In genomic region chr11:133897331-133897650, GRCh38 we compare ENCODE assay signal across 20 cellular contexts. TPM values are rescaled to one million over a fixed set of nuclear protein-coding genes. Genes with fewer than 3 reads are reported as not detected.
DNase-seq lines count a peak whose midpoint lies in the region; TF ChIP-seq lines count a peak whose summit lies in the region.
"Had no signal": no experiment of that assay in that cellular context is flagged by ENCODE, and none has a peak within 500 bp of the region (broad histone marks: within the 10 kb centered on the region; RNA-seq: fewer than 3 reads in every experiment).

No MANE protein-coding gene starts in this region.

- H3K27me3 ChIP-seq in BLaER1 treated with 17β-estradiol and CSF1 and Interleukin-3, amounts not matched to agents 10 nM and 100 nM = no peaks in the 10 kb centered on the region
- no peaks in the 10 kb centered on the region for H3K27me3 ChIP-seq in suprapubic skin
- H3K27me3 ChIP-seq: SJSA1 had no signal

- H3K36me3 ChIP-seq in BLaER1 treated with 17β-estradiol and CSF1 and Interleukin-3, amounts not matched to agents 10 nM and 100 nM = no peaks in the 10 kb centered on the region
- H3K36me3 ChIP-seq in suprapubic skin = no peaks in the 10 kb centered on the region
- H3K36me3 ChIP-seq: HAP-1, SJSA1 had no signal

- peak overlapping the region in 8 of 11 experiments; percentile 61 to 85 (median 81); a peak in 14 of 22 replicates for H3K4me2 ChIP-seq in BLaER1 treated with 17β-estradiol and CSF1 and Interleukin-3, amounts not matched to agents 10 nM and 100 nM

- no peak for TF ChIP-seq CTCF in suprapubic skin (IDR thresholded peaks at IDR 0.05)

- H3K4me3 ChIP-seq in BLaER1 treated with 17β-estradiol and CSF1 and Interleukin-3, amounts not matched to agents 10 nM and 100 nM = no peak overlapping the region
- no peak overlapping the region for H3K4me3 ChIP-seq in suprapubic skin
- H3K4me3 ChIP-seq: HAP-1, SJSA1 had no signal

- TF ChIP-seq EP300 in suprapubic skin (IDR thresholded peaks at IDR 0.05) = no peak

- TF ChIP-seq POLR2A in suprapubic skin (IDR thresholded peaks at IDR 0.05) = no peak

- H3K27ac ChIP-seq in BLaER1 treated with 17β-estradiol and CSF1 and Interleukin-3, amounts not matched to agents 10 nM and 100 nM = no peak overlapping the region
- H3K27ac ChIP-seq in suprapubic skin = no peak overlapping the region
- H3K27ac ChIP-seq: 22Rv1, SJSA1 had no signal

- H3K9me3 ChIP-seq in BLaER1 treated with 17β-estradiol and CSF1 and Interleukin-3, amounts not matched to agents 10 nM and 100 nM (replicated peaks in 1 of 11) = 0 out of 22 replicates have a peak, but pooled peaks cover 0 to 13% (median 0%) of the 10 kb centered on the region in 11 experiments
- H3K9me3 ChIP-seq in suprapubic skin = no peaks in the 10 kb centered on the region
- H3K9me3 ChIP-seq: HAP-1, SJSA1 had no signal

- no peaks in the 10 kb centered on the region for H4K20me1 ChIP-seq in BLaER1 treated with 17β-estradiol and CSF1 and Interleukin-3, amounts not matched to agents 10 nM and 100 nM

- peaks cover 24 to 67% (median 53%) of the 10 kb centered on the region in 10 experiments for H3K4me1 ChIP-seq in BLaER1 treated with 17β-estradiol and CSF1 and Interleukin-3, amounts not matched to agents 10 nM and 100 nM
- no peaks in the 10 kb centered on the region for H3K4me1 ChIP-seq in suprapubic skin
- H3K4me1 ChIP-seq: HAP-1, SJSA1 had no signal

- 95% methylated on average over 10 of the region's 10 CpGs for WGBS in suprapubic skin

- DNase-seq in activated CD4-positive, alpha-beta T cell treated with anti-CD3 and anti-CD28 coated beads for 1 hour = peak; percentile 3
- DNase-seq in activated CD4-positive, alpha-beta T cell treated with anti-CD3 and anti-CD28 coated beads, Interleukin-2, amount 50 U/mL, for 4 hours = no peak
- DNase-seq in islet precursor cell = peak; percentile 37
- peak; percentile 29 to 32 for DNase-seq in suprapubic skin (ENCODE audit: low spot score in 2 of 2)
- no peak for DNase-seq in dedifferentiated amniotic fluid mesenchymal stem cell (ENCODE audit: extremely low spot score)
- DNase-seq in C1 segment of cervical spinal cord (lab: John Stamatoyannopoulos, UW) = no peak
- no peak for DNase-seq in NK-92 treated with Interleukin-12 subunit alpha and Interleukin-12 subunit beta, amount 100 ng/mL, for 24 hours (lab: John Stamatoyannopoulos, UW)
- DNase-seq: DMS53, GDM1, Karpas-422, NCI-H1417 treated with DMSO at 0.1 percent for 48 hours, NCI-H187, NCI-H446, NCI-H526 had no signal

- H3K9ac ChIP-seq in BLaER1 treated with 17β-estradiol and CSF1 and Interleukin-3, amounts not matched to agents 10 nM and 100 nM = no peak overlapping the region

RNA-seq across cellular contexts. Expression of gene SPATA19, which starts 52.0 kb away (rescaled TPM):
- not detected for total RNA-seq in suprapubic skin
- total RNA-seq: MCF 10A, Right ventricle myocardium inferior, SJSA1 had no signal

RNA-seq across cellular contexts. Expression of gene IGSF9B, which starts 59.5 kb away (rescaled TPM):
- total RNA-seq in suprapubic skin = 10 to 100 TPM in 1 of 4 donors, 1 to 10 TPM in 3; 6.6 to 15.0 (median 9.5) TPM
- total RNA-seq: SJSA1 had no signal

Comparison
In these comparisons a context has a peak if more than half of its experiments do, and no peak if none do; other contexts are left out.
1. DNase-seq: peak in activated CD4-positive, alpha-beta T cell treated with anti-CD3 and anti-CD28 coated beads for 1 hour (single experiment), islet precursor cell (single experiment) and suprapubic skin (2 of 2); none in activated CD4-positive, alpha-beta T cell treated with anti-CD3 and anti-CD28 coated beads, Interleukin-2, amount 50 U/mL, for 4 hours (0 of 2), dedifferentiated amniotic fluid mesenchymal stem cell (single experiment), C1 segment of cervical spinal cord (0 of 14) and NK-92 treated with Interleukin-12 subunit alpha and Interleukin-12 subunit beta, amount 100 ng/mL, for 24 hours (single experiment).